10 cellular contexts compared by ENCODE assay signal in genomic region chr12:39440781-39441180, GRCh38. TPM values are rescaled to one million over a fixed set of nuclear protein-coding genes. Genes with fewer than 3 reads are reported as not detected.
DNase-seq lines count a peak whose midpoint lies in the region; ATAC-seq and TF ChIP-seq lines count a peak whose summit lies in the region.
"Had no signal": no experiment of that assay in that cellular context is flagged by ENCODE, and none has a peak within 500 bp of the region (broad histone marks: within the 10 kb centered on the region; RNA-seq: fewer than 3 reads in every experiment).

No MANE protein-coding gene starts in this region.

- H3K4me2 ChIP-seq in smooth muscle cell = peak overlapping the region; percentile 90

- TF ChIP-seq EP300 in gastroesophageal sphincter (IDR thresholded peaks at IDR 0.05) = no peak

- H3K27me3 ChIP-seq in heart right ventricle (peaks cover 0 to 23% (median 0%) of the 10 kb centered on the region in 7 donors), smooth muscle cell (ENCODE audit: low read depth) (no peaks in the 10 kb centered on the region), foreskin keratinocyte (no peaks in the 10 kb centered on the region), gastroesophageal sphincter (no peaks in the 10 kb centered on the region)
- H3K27me3 ChIP-seq: sigmoid colon had no signal

- TF ChIP-seq CTCF in heart right ventricle (IDR thresholded peaks at IDR 0.05) (no peak), smooth muscle cell (IDR thresholded peaks at IDR 0.05; ENCODE audit: borderline replicate concordance, insufficient read depth, poor library complexity, severe bottlenecking) (no peak), foreskin keratinocyte (conservative IDR thresholded peaks at IDR 0.05) (no peak), gastroesophageal sphincter (IDR thresholded peaks at IDR 0.05) (no peak)

- ATAC-seq in heart right ventricle (no peak), Right ventricle myocardium inferior (no peak), foreskin keratinocyte (no peak), gastroesophageal sphincter (no peak)

- H3K79me2 ChIP-seq in smooth muscle cell (ENCODE audit: low read depth) = peaks cover 37% of the 10 kb centered on the region

- H3K9me3 ChIP-seq in heart right ventricle = no peaks in the 10 kb centered on the region
- no peaks in the 10 kb centered on the region for H3K9me3 ChIP-seq in smooth muscle cell (replicated peaks; ENCODE audit: low read depth)
- no peaks in the 10 kb centered on the region for H3K9me3 ChIP-seq in gastroesophageal sphincter
- H3K9me3 ChIP-seq: sigmoid colon had no signal

- peaks cover 10% of the 10 kb centered on the region for H4K20me1 ChIP-seq in smooth muscle cell (ENCODE audit: low read depth)

- peaks cover 13% of the 10 kb centered on the region for H3F3A ChIP-seq in smooth muscle cell (ENCODE audit: low read depth)

- H3K27ac ChIP-seq in heart right ventricle (peak overlapping the region; percentile 25 to 91 (median 88)), smooth muscle cell (ENCODE audit: low read depth) (peak overlapping the region; percentile 39), foreskin keratinocyte (no peak overlapping the region), gastroesophageal sphincter (no peak overlapping the region)
- H3K27ac ChIP-seq: sigmoid colon had no signal

- H3K4me3 ChIP-seq in heart right ventricle (peak overlapping the region in 8 of 10 donors; percentile 9 to 92 (median 82)), smooth muscle cell (peak overlapping the region; percentile 71), gastroesophageal sphincter (no peak overlapping the region)
- H3K4me3 ChIP-seq: sigmoid colon had no signal

- DNase-seq in heart right ventricle (no peak), Right ventricle myocardium inferior (ENCODE audit: missing footprints) (no peak), RPMI8226 (peak; percentile 5), globus pallidus (ENCODE audit: low spot score) (peak; percentile 33), smooth muscle cell (lab: John Stamatoyannopoulos, UW; ENCODE audit: unreplicated experiment) (no peak), foreskin keratinocyte (no peak), NCI-H1436 treated with DMSO at 0.1 percent for 48 hours (lab: John Stamatoyannopoulos, UW) (no peak)
- DNase-seq: SHP77, sigmoid colon had no signal

- intact Hi-C loops in heart right ventricle (cut with DNase I) (loop anchor here in 5 of 10 donors (5.0 to 10.0 kb wide), 8 partner anchors 43 to 177 kb away; partner anchors contain the start of gene ABCD2 (in 3 of the 5)), Right ventricle myocardium inferior (cut with DNase I) (loop anchor here (5.0 kb wide), 2 partner anchors 53 to 113 kb away; no protein-coding TSS in a partner anchor)

- 41 to 65% methylated on average over 2 of the region's 2 CpGs for WGBS in heart right ventricle, 2 donors
- 22% methylated on average over 2 of the region's 2 CpGs for WGBS in smooth muscle cell (ENCODE audit: low lambda C conversion rate)
- WGBS in gastroesophageal sphincter (ENCODE audit: low coverage in 1 of 2), 2 donors = 54 to 87% methylated on average over 2 of the region's 2 CpGs

- no peak overlapping the region for H2AFZ ChIP-seq in smooth muscle cell (ENCODE audit: low read depth)

- H3K4me1 ChIP-seq in heart right ventricle (peaks cover 3 to 39% (median 15%) of the 10 kb centered on the region in 9 donors), smooth muscle cell (ENCODE audit: low read depth) (peaks cover 30% of the 10 kb centered on the region), foreskin keratinocyte (peaks cover 4% of the 10 kb centered on the region), gastroesophageal sphincter (peaks cover 0 to 21% (median 5%) of the 10 kb centered on the region in 3 donors)

- H3K9ac ChIP-seq in smooth muscle cell (ENCODE audit: low read depth) = no peak overlapping the region

- H3K36me3 ChIP-seq in heart right ventricle (no peaks in the 10 kb centered on the region), smooth muscle cell (ENCODE audit: low read depth) (no peaks in the 10 kb centered on the region), gastroesophageal sphincter (no peaks in the 10 kb centered on the region)
- H3K36me3 ChIP-seq: sigmoid colon had no signal

- TF ChIP-seq POLR2A in gastroesophageal sphincter (IDR thresholded peaks at IDR 0.05) = no peak

RNA-seq across cellular contexts. Expression of gene KIF21A, which starts 2.1 kb away (rescaled TPM):
- total RNA-seq in heart right ventricle = 10 to 100 TPM; 42.3 to 71.8 (median 49.9) TPM
- polyA plus RNA-seq in heart right ventricle = 10 to 100 TPM; 11.4 to 71.8 TPM
- 57.9 TPM for total RNA-seq in Right ventricle myocardium inferior
- 28.8 and 29.7 TPM in 2 replicates for total RNA-seq in smooth muscle cell
- polyA plus RNA-seq in smooth muscle cell = 9.2 and 11.5 TPM in 2 replicates
- total RNA-seq in foreskin keratinocyte = 25.3 and 26.4 TPM in 2 replicates
- 4.1 and 5.8 TPM in 2 replicates for polyA plus RNA-seq in foreskin keratinocyte
- total RNA-seq in gastroesophageal sphincter = 10 to 100 TPM in 2 of 4 donors, 1 to 10 TPM in 2; 6.7 to 27.2 (median 10.9) TPM

Comparison
In these comparisons a context has a peak if more than half of its experiments do, and no peak if none do; other contexts are left out.
1. DNase-seq: peak in RPMI8226 (single experiment) and globus pallidus (single experiment); none in heart right ventricle (0 of 2), Right ventricle myocardium inferior (single experiment), smooth muscle cell (single experiment), foreskin keratinocyte (0 of 2) and NCI-H1436 treated with DMSO at 0.1 percent for 48 hours (single experiment).
2. H3K27ac ChIP-seq: peak in heart right ventricle (10 of 10) and smooth muscle cell (single experiment); none in foreskin keratinocyte (single experiment) and gastroesophageal sphincter (0 of 4).
3. H3K4me3 ChIP-seq: peak in heart right ventricle (8 of 10) and smooth muscle cell (single experiment); none in gastroesophageal sphincter (0 of 2).